Comparison of ENCODE assay signal across 12 cellular contexts in the genomic region with DNA sequence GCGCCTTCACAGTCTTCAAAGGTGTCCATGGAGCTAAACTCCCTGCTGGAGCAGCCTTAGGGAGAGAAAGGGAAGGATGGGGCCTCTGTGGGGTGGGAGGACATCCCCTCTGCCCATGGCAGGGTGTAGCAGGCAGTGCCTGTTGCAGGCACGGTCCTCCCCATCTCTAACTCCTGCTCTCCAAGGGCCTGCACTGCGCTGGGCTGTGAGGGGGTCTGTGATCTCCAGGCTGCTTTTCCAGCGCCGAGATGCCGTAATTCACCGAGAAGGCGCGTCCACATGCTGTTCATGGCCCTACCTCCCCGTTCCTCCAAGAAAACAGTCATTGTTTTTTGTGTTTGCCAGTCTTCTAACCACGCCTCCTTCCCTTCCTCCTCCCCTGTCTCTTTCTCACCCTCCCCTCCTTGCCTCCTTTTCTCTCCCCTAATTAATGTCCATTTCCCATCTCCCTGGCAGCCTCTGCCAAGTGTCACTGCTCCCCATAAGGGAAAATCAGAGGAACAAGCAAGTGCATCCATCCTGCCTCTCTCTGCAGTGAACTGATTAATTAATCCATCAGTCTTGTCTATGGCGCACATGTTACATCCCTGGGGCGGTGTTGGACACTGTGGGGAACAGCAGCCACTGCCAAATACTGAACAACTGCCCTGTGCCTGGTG. TPM values are rescaled to one million over a fixed set of nuclear protein-coding genes. Genes with fewer than 3 reads are reported as not detected.
A peak's percentile ranks its signal among the peaks of the same experiment; 100 is the strongest.
DNase-seq lines count a peak whose midpoint lies in the region; ATAC-seq, FAIRE-seq and TF ChIP-seq lines count a peak whose summit lies in the region.
"Had no signal": no experiment of that assay in that cellular context is flagged by ENCODE, and none has a peak within 500 bp of the region (broad histone marks: within the 10 kb centered on the region; RNA-seq: fewer than 3 reads in every experiment).

No MANE protein-coding gene starts in this region.

- intact Hi-C loops in kidney (cut with DNase I) = loop anchor here (5.0 kb wide), 1 partner anchor 207 kb away; no protein-coding TSS in a partner anchor

- FAIRE-seq in kidney (lab: Jason Lieb, UNC) = no peak

- H3K36me3 Mint-ChIP-seq in CD4-positive, CD25-positive, alpha-beta regulatory T cell = peaks cover 5% of the 10 kb centered on the region
- no peaks in the 10 kb centered on the region for H3K36me3 Mint-ChIP-seq in naive B cell

- no peak for TF ChIP-seq CTCF in kidney (IDR thresholded peaks at IDR 0.05; ENCODE audit: borderline replicate concordance, extremely low read depth, insufficient read depth)

- no peak overlapping the region for H3K4me3 ChIP-seq in CD4-positive, CD25-positive, alpha-beta regulatory T cell (ENCODE audit: low read depth, low read length)
- peak overlapping the region; percentile 7; the same call in 1 of the 2 replicates for H3K4me3 ChIP-seq in H7 (ENCODE audit: insufficient read depth, low read depth, low read length)
- peak overlapping the region; percentile 29 to 40 for H3K4me3 ChIP-seq in duodenal mucosa (ENCODE audit: low read depth in 1 of 2, low read length in 2 of 2)
- no peak overlapping the region for H3K4me3 ChIP-seq in kidney (ENCODE audit: low read length in 2 of 2)

- peaks cover 0 to 17% (median 0%) of the 10 kb centered on the region in 4 donors for H3K4me1 Mint-ChIP-seq in CD4-positive, CD25-positive, alpha-beta regulatory T cell
- peaks cover 11 to 17% (median 15%) of the 10 kb centered on the region in 3 donors for H3K4me1 Mint-ChIP-seq in naive B cell

- peaks cover 17% of the 10 kb centered on the region for H3K4me1 ChIP-seq in CD4-positive, CD25-positive, alpha-beta regulatory T cell (ENCODE audit: control insufficient read depth, insufficient read depth, low read length, poor library complexity, severe bottlenecking)
- peaks cover 12 to 18% of the 10 kb centered on the region in 2 donors for H3K4me1 ChIP-seq in duodenal mucosa (ENCODE audit: control insufficient read depth in 1 of 2, insufficient read depth in 2 of 2, low read length in 2 of 2)
- H3K4me1 ChIP-seq in kidney (ENCODE audit: control insufficient read depth in 1 of 2, insufficient read depth in 1 of 2, low read depth in 1 of 2, low read length in 2 of 2) = peaks cover under 1 to 5% of the 10 kb centered on the region in 2 donors

- H3K9ac ChIP-seq in duodenal mucosa (ENCODE audit: low read depth in 1 of 2, low read length in 2 of 2) = no peak overlapping the region
- no peak overlapping the region for H3K9ac ChIP-seq in kidney (ENCODE audit: low read length in 2 of 2)

- DNase-seq in CD4-positive, CD25-positive, alpha-beta regulatory T cell = no peak
- DNase-seq in H7 (peak; percentile 66), naive B cell (no peak), kidney (no peak), cerebellar nuclear complex (lab: John Stamatoyannopoulos, UW) (no peak)
- no peak for DNase-seq in activated CD8-positive, alpha-beta memory T cell treated with anti-CD3 and anti-CD28 coated beads, Interleukin-2, amount 50 U/mL, for 48 hours
- DNase-seq: activated T-cell treated with anti-CD3 and anti-CD28 coated beads for 4 hours, cortex of kidney, NCI-H1092 had no signal

- no peaks in the 10 kb centered on the region for H3K27me3 ChIP-seq in CD4-positive, CD25-positive, alpha-beta regulatory T cell (ENCODE audit: control insufficient read depth, insufficient read depth, low read length)
- H3K27me3 ChIP-seq in H7 (ENCODE audit: control insufficient read depth, insufficient read depth, low read length) (peaks cover 27% of the 10 kb centered on the region), duodenal mucosa (ENCODE audit: control insufficient read depth in 1 of 2, insufficient read depth in 2 of 2, low read length in 2 of 2) (peaks cover 25 to 33% of the 10 kb centered on the region in 2 donors)

- peak overlapping the region; percentile 23 to 65 (median 44) for H3K4me3 Mint-ChIP-seq in CD4-positive, CD25-positive, alpha-beta regulatory T cell
- peak overlapping the region in 5 of 8 donors; percentile 19 to 72 (median 53) for H3K4me3 Mint-ChIP-seq in naive B cell

- no peaks in the 10 kb centered on the region for H3K36me3 ChIP-seq in CD4-positive, CD25-positive, alpha-beta regulatory T cell (ENCODE audit: control insufficient read depth, insufficient read depth, low read length)
- no peaks in the 10 kb centered on the region for H3K36me3 ChIP-seq in H7 (replicated peaks; ENCODE audit: control insufficient read depth, insufficient read depth, low read length)
- H3K36me3 ChIP-seq in duodenal mucosa (ENCODE audit: control insufficient read depth in 1 of 2, insufficient read depth in 2 of 2, low read length in 2 of 2) = no peaks in the 10 kb centered on the region
- H3K36me3 ChIP-seq in kidney (ENCODE audit: control insufficient read depth in 1 of 2, insufficient read depth in 2 of 2, low read length in 2 of 2) = no peaks in the 10 kb centered on the region
- H3K36me3 ChIP-seq: neutrophil had no signal

- ATAC-seq in CD4-positive, CD25-positive, alpha-beta regulatory T cell (ENCODE audit: low read depth in 2 of 2) = no peak
- ATAC-seq in naive B cell (ENCODE audit: low read depth in 2 of 2) (no peak), GM21825 (IDR thresholded peaks at IDR 0.05; ENCODE audit: unreplicated experiment) (no peak)

- H3K27ac ChIP-seq in CD4-positive, CD25-positive, alpha-beta regulatory T cell (ENCODE audit: insufficient read depth, low read length, poor library complexity, severe bottlenecking) = no peak overlapping the region
- H3K27ac ChIP-seq in duodenal mucosa (ENCODE audit: low read depth, low read length) (no peak overlapping the region), kidney (ENCODE audit: low read depth in 2 of 2, low read length in 2 of 2) (no peak overlapping the region)
- H3K27ac ChIP-seq: neutrophil had no signal

- peak overlapping the region in 1 of 3 donors; percentile 79 for H3K27ac Mint-ChIP-seq in CD4-positive, CD25-positive, alpha-beta regulatory T cell
- H3K27ac Mint-ChIP-seq in naive B cell = no peak overlapping the region

- no peaks in the 10 kb centered on the region for H3K9me3 ChIP-seq in CD4-positive, CD25-positive, alpha-beta regulatory T cell (ENCODE audit: control insufficient read depth in 2 of 2, low read length in 2 of 2)
- H3K9me3 ChIP-seq in duodenal mucosa (ENCODE audit: control insufficient read depth in 1 of 2, low read length in 2 of 2) = no peaks in the 10 kb centered on the region
- H3K9me3 ChIP-seq in kidney (ENCODE audit: control insufficient read depth in 1 of 2, low read length in 2 of 2) = no peaks in the 10 kb centered on the region
- H3K9me3 ChIP-seq: neutrophil had no signal

- peaks cover 24% of the 10 kb centered on the region for H3K27me3 Mint-ChIP-seq in CD4-positive, CD25-positive, alpha-beta regulatory T cell
- peaks cover 62 to 77% (median 69%) of the 10 kb centered on the region in 3 donors for H3K27me3 Mint-ChIP-seq in naive B cell

- no peaks in the 10 kb centered on the region for H3K9me3 Mint-ChIP-seq in CD4-positive, CD25-positive, alpha-beta regulatory T cell
- peaks cover 0 to 6% (median 0%) of the 10 kb centered on the region in 7 donors for H3K9me3 Mint-ChIP-seq in naive B cell

RNA-seq across cellular contexts. Expression of a gene that starts 17.7 kb away (rescaled TPM):
- 3.7 TPM for total RNA-seq in CD4-positive, CD25-positive, alpha-beta regulatory T cell
- 1 to 10 TPM; 2.7 to 6.5 (median 5.7) TPM for polyA plus RNA-seq in CD4-positive, CD25-positive, alpha-beta regulatory T cell
- 0.15 and 1.1 TPM in 2 replicates for total RNA-seq in H7 (2014; rRNA removed; shearing (Covaris generic))
- polyA plus RNA-seq in naive B cell (ENCODE audit: low read depth in 6 of 6) (1 to 10 TPM in 1 of 6 donors, under 1 TPM in 4, not detected in 1; 0.17 to 1.8 (median 0.80) TPM), kidney (ENCODE audit: insufficient read depth, low read depth, low replicate concordance) (0.41 TPM)
- 0.76 TPM for total RNA-seq in kidney

Comparison
In these comparisons a context has a peak if more than half of its experiments do, and no peak if none do; other contexts are left out.
1. H3K4me3 ChIP-seq: peak in H7 (single experiment) and duodenal mucosa (2 of 2); none in CD4-positive, CD25-positive, alpha-beta regulatory T cell (single experiment) and kidney (0 of 2).